Comparison of ENCODE assay signal across 10 cellular contexts in genomic region chr3:177179281-177180067, GRCh38. TPM values are rescaled to one million over a fixed set of nuclear protein-coding genes. Genes with fewer than 3 reads are reported as not detected.
A peak's percentile ranks its signal among the peaks of the same experiment; 100 is the strongest.
DNase-seq lines count a peak whose midpoint lies in the region; ATAC-seq, FAIRE-seq and TF ChIP-seq lines count a peak whose summit lies in the region.
"Had no signal": no experiment of that assay in that cellular context is flagged by ENCODE, and none has a peak within 500 bp of the region (broad histone marks: within the 10 kb centered on the region; RNA-seq: fewer than 3 reads in every experiment).

No MANE protein-coding gene starts in this region.

- TF ChIP-seq CTCF in colonic mucosa (IDR thresholded peaks at IDR 0.05) (no peak), nephron progenitor cell (IDR thresholded peaks at IDR 0.05) (no peak)

- H3K27ac ChIP-seq in colonic mucosa: peak overlapping the region; percentile 59
- H3K27ac ChIP-seq: thyroid gland had no signal

- no peak overlapping the region for H3K4me3 Mint-ChIP-seq in nephron progenitor cell
- no peak overlapping the region for H3K4me3 Mint-ChIP-seq in activated CD8-positive, alpha-beta memory T cell treated with anti-CD3 and anti-CD28 coated beads, Interleukin-2, amount 10 ng/mL, durations not matched to agents 7 days and 5 days
- H3K4me3 Mint-ChIP-seq: natural killer cell treated with Interleukin-12 subunit alpha and Interleukin-12 subunit beta and Interleukin-15 and Interleukin-18, amount 100 ng/mL, for 72 hours had no signal

- H3K27me3 ChIP-seq in colonic mucosa: no peaks in the 10 kb centered on the region
- H3K27me3 ChIP-seq: thyroid gland had no signal

- peak; percentile 11 for FAIRE-seq in GM19239 (lab: Jason Lieb, UNC)

- DNase-seq in GM19239 (ENCODE audit: insufficient read length, low spot score): no peak
- peak; percentile 71 for DNase-seq in OCI-M1 (lab: John Stamatoyannopoulos, UW)
- no peak for DNase-seq in colonic mucosa
- no peak for DNase-seq in nephron progenitor cell
- DNase-seq in stimulated activated naive CD4-positive, alpha-beta T cell treated with Interleukin-2 at 50 U/mL for 16 hours (lab: John Stamatoyannopoulos, UW): no peak
- no peak for DNase-seq in activated CD8-positive, alpha-beta memory T cell treated with anti-CD3 and anti-CD28 coated beads, Interleukin-2, amount 10 ng/mL, durations not matched to agents 7 days and 5 days
- no peak for DNase-seq in SW480 (ENCODE audit: low spot score)
- DNase-seq: amniotic stem cell, thyroid gland had no signal

- peaks cover 53% of the 10 kb centered on the region for H3K9me3 Mint-ChIP-seq in nephron progenitor cell
- H3K9me3 Mint-ChIP-seq in activated CD8-positive, alpha-beta memory T cell treated with anti-CD3 and anti-CD28 coated beads, Interleukin-2, amount 10 ng/mL, durations not matched to agents 7 days and 5 days (ENCODE audit: low read depth): no peaks in the 10 kb centered on the region
- H3K9me3 Mint-ChIP-seq: natural killer cell treated with Interleukin-12 subunit alpha and Interleukin-12 subunit beta and Interleukin-15 and Interleukin-18, amount 100 ng/mL, for 72 hours had no signal

- H3K9ac ChIP-seq in colonic mucosa (ENCODE audit: low read depth in 2 of 2, low read length in 2 of 2): peak overlapping the region in 1 of 2 donors; percentile 19

- peaks cover 87% of the 10 kb centered on the region for H3K36me3 Mint-ChIP-seq in nephron progenitor cell (ENCODE audit: low read depth)
- peaks cover 31% of the 10 kb centered on the region for H3K36me3 Mint-ChIP-seq in activated CD8-positive, alpha-beta memory T cell treated with anti-CD3 and anti-CD28 coated beads, Interleukin-2, amount 10 ng/mL, durations not matched to agents 7 days and 5 days
- H3K36me3 Mint-ChIP-seq: natural killer cell treated with Interleukin-12 subunit alpha and Interleukin-12 subunit beta and Interleukin-15 and Interleukin-18, amount 100 ng/mL, for 72 hours had no signal

- CTCF ChIA-PET in activated CD8-positive, alpha-beta memory T cell treated with anti-CD3 and anti-CD28 coated beads, Interleukin-2, amount 10 ng/mL, durations not matched to agents 7 days and 5 days (lab: Charles Lee): interaction anchor here (0.6 kb wide), 1 partner anchor 33 kb away, joined by 3 read pairs; no protein-coding TSS in a partner anchor

- ATAC-seq in activated CD8-positive, alpha-beta memory T cell treated with anti-CD3 and anti-CD28 coated beads, Interleukin-2, amount 10 ng/mL, durations not matched to agents 7 days and 5 days: no peak
- ATAC-seq: natural killer cell treated with Interleukin-12 subunit alpha and Interleukin-12 subunit beta and Interleukin-15 and Interleukin-18, amount 100 ng/mL, for 72 hours had no signal

- H3K4me1 ChIP-seq in colonic mucosa: no peaks in the 10 kb centered on the region

- H3K27ac Mint-ChIP-seq in nephron progenitor cell: peak overlapping the region; percentile 32
- H3K27ac Mint-ChIP-seq in activated CD8-positive, alpha-beta memory T cell treated with anti-CD3 and anti-CD28 coated beads, Interleukin-2, amount 10 ng/mL, durations not matched to agents 7 days and 5 days: no peak overlapping the region

- H3K9me3 ChIP-seq in colonic mucosa: no peaks in the 10 kb centered on the region
- H3K9me3 ChIP-seq: thyroid gland had no signal

- no peak overlapping the region for H3K4me3 ChIP-seq in colonic mucosa
- H3K4me3 ChIP-seq: thyroid gland had no signal

- no peaks in the 10 kb centered on the region for H3K36me3 ChIP-seq in colonic mucosa
- H3K36me3 ChIP-seq: thyroid gland had no signal

- H3K27me3 Mint-ChIP-seq in nephron progenitor cell (ENCODE audit: low read depth, poor library complexity): peaks cover 10% of the 10 kb centered on the region
- H3K27me3 Mint-ChIP-seq in activated CD8-positive, alpha-beta memory T cell treated with anti-CD3 and anti-CD28 coated beads, Interleukin-2, amount 10 ng/mL, durations not matched to agents 7 days and 5 days: no peaks in the 10 kb centered on the region
- H3K27me3 Mint-ChIP-seq: natural killer cell treated with Interleukin-12 subunit alpha and Interleukin-12 subunit beta and Interleukin-15 and Interleukin-18, amount 100 ng/mL, for 72 hours had no signal

- peaks cover 31% of the 10 kb centered on the region for H3K4me1 Mint-ChIP-seq in nephron progenitor cell
- peaks cover 38% of the 10 kb centered on the region for H3K4me1 Mint-ChIP-seq in activated CD8-positive, alpha-beta memory T cell treated with anti-CD3 and anti-CD28 coated beads, Interleukin-2, amount 10 ng/mL, durations not matched to agents 7 days and 5 days

- intact Hi-C loops in colonic mucosa (cut with DNase I): no loop called here

RNA-seq across cellular contexts. Expression of gene TBL1XR1, which starts 17.8 kb away (rescaled TPM):
- total RNA-seq in colonic mucosa: 100 to 1,000 TPM; 202 to 226 TPM
- total RNA-seq in activated CD8-positive, alpha-beta memory T cell treated with anti-CD3 and anti-CD28 coated beads, Interleukin-2, amount 10 ng/mL, durations not matched to agents 7 days and 5 days: 100 to 1,000 TPM; 143 to 214 TPM
